ENCODE assay signal across 8 cellular contexts in the genomic region with DNA sequence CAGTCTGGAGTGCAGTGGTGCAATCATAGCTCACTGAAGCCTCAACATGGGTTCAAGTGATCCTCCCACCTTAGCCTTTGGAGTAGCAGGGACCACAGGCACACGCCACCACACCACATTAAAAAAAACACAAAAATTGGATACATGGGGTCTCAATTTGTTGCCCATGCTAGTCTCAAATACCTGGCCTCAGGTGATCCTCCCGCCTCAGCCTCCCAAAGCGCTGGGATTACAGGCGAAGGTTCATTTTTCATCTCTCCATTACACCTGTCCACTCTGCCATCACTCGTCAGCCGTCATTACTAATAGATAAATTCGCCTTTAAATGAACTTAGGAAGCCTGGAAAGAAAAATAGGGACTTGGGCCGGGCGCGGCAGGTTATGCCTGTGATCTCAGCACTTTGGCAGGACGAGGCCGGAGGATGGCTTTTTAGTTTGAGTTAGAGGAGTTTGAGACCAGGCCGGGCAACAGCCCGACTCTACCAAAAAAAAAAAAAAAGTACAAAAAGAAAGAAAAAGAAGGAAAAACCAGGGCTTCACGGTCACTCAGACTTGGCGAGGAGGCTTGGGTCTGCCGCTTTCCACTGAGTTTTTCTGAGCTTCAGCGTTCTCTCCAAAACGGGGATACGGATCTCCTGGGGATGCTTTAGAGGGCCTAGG. TPM values are rescaled to one million over a fixed set of nuclear protein-coding genes. Genes with fewer than 3 reads are reported as not detected.
DNase-seq lines count a peak whose midpoint lies in the region; ATAC-seq and TF ChIP-seq lines count a peak whose summit lies in the region.

No MANE protein-coding gene starts in this region.

- H2BK15ac ChIP-seq in H9 (ENCODE audit: low read depth, low read length) = no peak overlapping the region

- no peak overlapping the region for H2BK120ac ChIP-seq in H9 (ENCODE audit: low read depth, low read length, poor library complexity, severe bottlenecking)

- H3K4me1 ChIP-seq in H9 (ENCODE audit: insufficient read depth, low read length) (no peaks in the 10 kb centered on the region), parathyroid adenoma (peaks cover 21% of the 10 kb centered on the region)

- peaks cover 0 to 5% of the 10 kb centered on the region in 2 experiments; a peak in 2 of 5 replicates for H3K9me3 Mint-ChIP-seq in H9

- H3K4me1 Mint-ChIP-seq in H9 = peaks cover 10 to 18% of the 10 kb centered on the region in 2 experiments

- no peak overlapping the region for H4K91ac ChIP-seq in H9 (ENCODE audit: insufficient read length, low read depth, low read length)

- peak overlapping the region; percentile 77; the same call in 1 of the 2 replicates for H3K14ac ChIP-seq in H9 (ENCODE audit: insufficient read depth, low read length)

- peaks cover 4% of the 10 kb centered on the region; the same call in 1 of the 2 replicates for H3K27me3 Mint-ChIP-seq in H9 (ENCODE audit: low read depth)

- peak overlapping the region; percentile 6 for H4K5ac ChIP-seq in H9 (ENCODE audit: insufficient read length, low read depth, low read length)

- no peak overlapping the region for H3K4ac ChIP-seq in H9 (ENCODE audit: low read depth, low read length)

- peak overlapping the region; percentile 100 for H3K4me3 ChIP-seq in fibroblast of the aortic adventitia (ENCODE audit: low read depth, low read length)
- H3K4me3 ChIP-seq in parathyroid adenoma (ENCODE audit: low read depth, low read length) = peak overlapping the region; percentile 100

- peaks cover 5% of the 10 kb centered on the region for H3K23me2 ChIP-seq in H9 (ENCODE audit: insufficient read length, low read depth, low read length, poor library complexity, severe bottlenecking)

- H3K27ac Mint-ChIP-seq in H9 = peak overlapping the region; percentile 91 to 99 (median 98)

- H3K18ac ChIP-seq in H9 (ENCODE audit: insufficient read length, low read depth, low read length) = peak overlapping the region; percentile 54

- H3K36me3 ChIP-seq in parathyroid adenoma (ENCODE audit: control insufficient read depth, insufficient read depth, low read length) = no peaks in the 10 kb centered on the region

- no peak overlapping the region for H3K23ac ChIP-seq in H9 (ENCODE audit: insufficient read length, low read depth, low read length)

- WGBS in H9 (ENCODE audit: extremely low coverage, insufficient read length, low lambda C conversion rate) = no CpG with 5 or more reads among the region's 20 CpGs

- H3K4me2 ChIP-seq in H9 (ENCODE audit: insufficient read depth, insufficient read length, low read length) (peak overlapping the region; percentile 64), parathyroid adenoma (ENCODE audit: low read length) (peak overlapping the region; percentile 83)

- H3K4me3 Mint-ChIP-seq in H9 = peak overlapping the region; percentile 84 to 97

- H3K56ac ChIP-seq in H9 (ENCODE audit: insufficient read length, low read depth, low read length) = no peak overlapping the region

- H3K9ac ChIP-seq in H9 (ENCODE audit: extremely low read depth, insufficient read length, low read length) (peak overlapping the region; percentile 96), parathyroid adenoma (peak overlapping the region; percentile 64)

- H2BK20ac ChIP-seq in H9 (ENCODE audit: low read depth, low read length, poor library complexity, severe bottlenecking) = no peak overlapping the region

- H3K9me3 ChIP-seq in H9 (ENCODE audit: control insufficient read depth, low read depth, low read length) = no peaks in the 10 kb centered on the region
- no peaks in the 10 kb centered on the region for H3K9me3 ChIP-seq in parathyroid adenoma (ENCODE audit: control insufficient read depth, low read length)

- H3K27me3 ChIP-seq in H9 (ENCODE audit: insufficient read depth, low read length) (no peaks in the 10 kb centered on the region), parathyroid adenoma (ENCODE audit: control insufficient read depth, insufficient read depth, low read length) (no peaks in the 10 kb centered on the region)

- H2AFZ ChIP-seq in H9 (ENCODE audit: low read length) = no peak overlapping the region
- H2AFZ ChIP-seq in parathyroid adenoma = peak overlapping the region; percentile 87

- H3K36me3 Mint-ChIP-seq in H9 (ENCODE audit: insufficient read depth in 1 of 3, low read depth in 3 of 3) = peaks cover 7 to 30% (median 29%) of the 10 kb centered on the region in 3 experiments; a peak in 6 of 7 replicates

- H3K79me2 ChIP-seq in H9 (ENCODE audit: insufficient read depth, low read length) (peaks cover 35% of the 10 kb centered on the region; the same call in 1 of the 2 replicates), parathyroid adenoma (peaks cover 39% of the 10 kb centered on the region)

- TF ChIP-seq CTCF in H9 (conservative IDR thresholded peaks at IDR 0.05) = no peak
- no peak for TF ChIP-seq CTCF in fibroblast of the aortic adventitia (IDR thresholded peaks at IDR 0.05; ENCODE audit: insufficient read depth, low read length)
- TF ChIP-seq CTCF in parathyroid adenoma (IDR thresholded peaks at IDR 0.05) = no peak

- no peak overlapping the region for H2AK5ac ChIP-seq in H9 (ENCODE audit: insufficient read length, low read length)

- no peak overlapping the region for H2BK5ac ChIP-seq in H9 (ENCODE audit: insufficient read length, low read length)

- no peak overlapping the region for H2BK12ac ChIP-seq in H9 (ENCODE audit: insufficient read length, low read depth, low read length)

- DNase-seq in H9 (no peak), SW480 (ENCODE audit: low spot score) (peak; percentile 31), fibroblast of the aortic adventitia (ENCODE audit: low read depth) (peak; percentile 44), NCI-H2107 (lab: John Stamatoyannopoulos, UW) (no peak)

- H3T11ph ChIP-seq in H9 (ENCODE audit: low read length) = no peak overlapping the region

- H3K79me1 ChIP-seq in H9 (ENCODE audit: insufficient read depth, low read depth, low read length, poor library complexity, severe bottlenecking) = peaks cover 11% of the 10 kb centered on the region

- H4K8ac ChIP-seq in H9 (replicated peaks; ENCODE audit: insufficient read length, low read depth, low read length) = no peak overlapping the region

- H3K27ac ChIP-seq in H9 (ENCODE audit: insufficient read length, low read depth, low read length) = peak overlapping the region; percentile 45
- peak overlapping the region; percentile 84 for H3K27ac ChIP-seq in parathyroid adenoma

- H4K20me1 ChIP-seq in H9 (ENCODE audit: control insufficient read depth, insufficient read depth, insufficient read length) = no peaks in the 10 kb centered on the region

- ATAC-seq in GM21381 (IDR thresholded peaks at IDR 0.05; ENCODE audit: unreplicated experiment) = no peak
- ATAC-seq in HG02588 (IDR thresholded peaks at IDR 0.05; ENCODE audit: unreplicated experiment) = no peak
- ATAC-seq in HG02759 (IDR thresholded peaks at IDR 0.05; ENCODE audit: unreplicated experiment) = no peak

RNA-seq across cellular contexts. Expression of a gene that starts 0.7 kb away (rescaled TPM):
- total RNA-seq in H9 (2021) = 141 and 145 TPM in 2 replicates
- total RNA-seq in fibroblast of the aortic adventitia (ENCODE audit: low replicate concordance) = 88.2 and 299 TPM in 2 replicates

RNA-seq across cellular contexts. Expression of a gene that starts 9.0 kb away (rescaled TPM):
- 2,711 and 2,810 TPM in 2 replicates for total RNA-seq in H9 (2021)
- total RNA-seq in fibroblast of the aortic adventitia (ENCODE audit: low replicate concordance) = 23.5 and 148 TPM in 2 replicates

RNA-seq across cellular contexts. Expression of a gene that starts 32.3 kb away (rescaled TPM):
- total RNA-seq in H9 (2021) (167 and 170 TPM in 2 replicates), fibroblast of the aortic adventitia (ENCODE audit: low replicate concordance) (14.1 and 29.1 TPM in 2 replicates)

RNA-seq across cellular contexts. Expression of a gene that starts 35.9 kb away (rescaled TPM):
- total RNA-seq in H9 (2021) (121 and 128 TPM in 2 replicates), fibroblast of the aortic adventitia (ENCODE audit: low replicate concordance) (46.1 and 49.5 TPM in 2 replicates)

RNA-seq across cellular contexts. Expression of a gene that starts 38.1 kb away (rescaled TPM):
- total RNA-seq in H9 (2021) = 14.6 and 15.4 TPM in 2 replicates
- 10.8 and 18.3 TPM in 2 replicates for total RNA-seq in fibroblast of the aortic adventitia (ENCODE audit: low replicate concordance)

Comparison
In these comparisons a context has a peak if more than half of its experiments do, and no peak if none do; other contexts are left out.
1. DNase-seq: peak in SW480 (single experiment) and fibroblast of the aortic adventitia (single experiment); none in H9 (single experiment) and NCI-H2107 (single experiment).
2. RNA of a gene that starts 9.0 kb away (total RNA-seq): 2,711 to 2,810 TPM in H9; 23.5 to 148 TPM in fibroblast of the aortic adventitia; every median in the first group is over 10 times any median in the second.